In genomic region chr1:31696246-31696645, GRCh38 we compare ENCODE assay signal across 15 cellular contexts. TPM values are rescaled to one million over a fixed set of nuclear protein-coding genes. Genes with fewer than 3 reads are reported as not detected.
DNase-seq lines count a peak whose midpoint lies in the region; ATAC-seq and TF ChIP-seq lines count a peak whose summit lies in the region.
"Had no signal": no experiment of that assay in that cellular context is flagged by ENCODE, and none has a peak within 500 bp of the region (broad histone marks: within the 10 kb centered on the region; RNA-seq: fewer than 3 reads in every experiment).

No MANE protein-coding gene starts in this region.

- no peak for TF ChIP-seq CTCF in SK-N-SH (IDR thresholded peaks at IDR 0.05)

- no peaks in the 10 kb centered on the region for H3K36me3 ChIP-seq in SK-N-SH (replicated peaks in 1 of 2; ENCODE audit: control insufficient read depth in 1 of 2, insufficient read depth in 2 of 2, low read length in 1 of 2)

- H3K4me2 ChIP-seq in SK-N-SH, result no peak overlapping the region
- H3K4me2 ChIP-seq: smooth muscle cell had no signal

- no peak overlapping the region for H3K4me3 Mint-ChIP-seq in stimulated activated effector memory CD8-positive, alpha-beta T cell treated with anti-CD3 and anti-CD28 coated beads, Interleukin-12 subunit alpha, Interleukin-12 subunit beta, amount 100 ng/mL, for 72 hours
- H3K4me3 Mint-ChIP-seq: central memory CD8-positive, alpha-beta T cell; nephron progenitor cell had no signal

- ATAC-seq in HG03196 (IDR thresholded peaks at IDR 0.05; ENCODE audit: unreplicated experiment), result no peak
- no peak for ATAC-seq in stimulated activated effector memory CD8-positive, alpha-beta T cell treated with anti-CD3 and anti-CD28 coated beads, Interleukin-12 subunit alpha, Interleukin-12 subunit beta, amount 100 ng/mL, for 72 hours
- ATAC-seq: left lobe of liver, SK-N-SH treated with all-trans-retinoic acid at 6 μM for 48 hours had no signal

- H3K9me3 Mint-ChIP-seq in stimulated activated effector memory CD8-positive, alpha-beta T cell treated with anti-CD3 and anti-CD28 coated beads, Interleukin-12 subunit alpha, Interleukin-12 subunit beta, amount 100 ng/mL, for 72 hours, result no peaks in the 10 kb centered on the region
- H3K9me3 Mint-ChIP-seq: central memory CD8-positive, alpha-beta T cell; nephron progenitor cell had no signal

- no peak overlapping the region for H3K4me3 ChIP-seq in SK-N-SH (ENCODE audit: low read depth in 2 of 2, low read length in 1 of 2)
- H3K4me3 ChIP-seq: smooth muscle cell had no signal

- POLR2A ChIA-PET in SK-N-SH (lab: Yijun Ruan, JAX), result no interaction called here

- H2AFZ ChIP-seq in SK-N-SH (ENCODE audit: low read depth), result no peak overlapping the region

- no peak overlapping the region for H3K27ac Mint-ChIP-seq in stimulated activated effector memory CD8-positive, alpha-beta T cell treated with anti-CD3 and anti-CD28 coated beads, Interleukin-12 subunit alpha, Interleukin-12 subunit beta, amount 100 ng/mL, for 72 hours
- H3K27ac Mint-ChIP-seq: nephron progenitor cell had no signal

- TF ChIP-seq EP300 in SK-N-SH (IDR thresholded peaks at IDR 0.05; ENCODE audit: borderline replicate concordance in 1 of 2, low read depth in 1 of 2, low read length in 1 of 2), result no peak

- H3K27ac ChIP-seq in cingulate gyrus (ENCODE audit: low read depth, low read length) (peak overlapping the region; percentile 90), SK-N-SH (ENCODE audit: low read depth in 2 of 2, low read length in 1 of 2) (no peak overlapping the region)

- DNase-seq in Ammon's horn (ENCODE audit: low spot score) (peak; percentile 95), NCI-H1105 (lab: John Stamatoyannopoulos, UW) (peak; percentile 46), nucleus accumbens (lab: John Stamatoyannopoulos, UW) (peak; percentile 36 to 97 (median 88)), SK-N-SH (no peak), T1000 (lab: John Stamatoyannopoulos, UW) (no peak)
- no peak for DNase-seq in stimulated activated effector memory CD8-positive, alpha-beta T cell treated with anti-CD3 and anti-CD28 coated beads, Interleukin-12 subunit alpha, Interleukin-12 subunit beta, amount 100 ng/mL, for 72 hours (ENCODE audit: low spot score in 2 of 2)
- DNase-seq: activated naive CD4-positive, alpha-beta T cell treated with anti-CD3 and anti-CD28 coated beads, Interleukin-2, amount 50 U/mL, for 16 hours; NCI-H1436; nephron progenitor cell had no signal

- CTCF ChIA-PET in SK-N-SH (lab: Yijun Ruan, JAX), result interaction anchor here (1.6 to 10.2 kb wide), 2 partner anchors 13 to 18 kb away, joined by 5 to 116 read pairs; no protein-coding TSS in a partner anchor

- no peaks in the 10 kb centered on the region for H4K20me1 ChIP-seq in SK-N-SH (ENCODE audit: insufficient read depth)

- no peaks in the 10 kb centered on the region for H3K79me2 ChIP-seq in SK-N-SH (ENCODE audit: insufficient read depth)

- H3K36me3 Mint-ChIP-seq in stimulated activated effector memory CD8-positive, alpha-beta T cell treated with anti-CD3 and anti-CD28 coated beads, Interleukin-12 subunit alpha, Interleukin-12 subunit beta, amount 100 ng/mL, for 72 hours, result no peaks in the 10 kb centered on the region

- H3K4me1 Mint-ChIP-seq in stimulated activated effector memory CD8-positive, alpha-beta T cell treated with anti-CD3 and anti-CD28 coated beads, Interleukin-12 subunit alpha, Interleukin-12 subunit beta, amount 100 ng/mL, for 72 hours, result peaks cover 37% of the 10 kb centered on the region

- no peaks in the 10 kb centered on the region for H3K9me2 ChIP-seq in SK-N-SH

- WGBS in SK-N-SH (ENCODE audit: low lambda C conversion rate), result no CpG with 5 or more reads among the region's 4 CpGs

- H3K4me1 ChIP-seq in SK-N-SH (ENCODE audit: control insufficient read depth in 1 of 2, insufficient read depth in 2 of 2, low read depth in 1 of 2, low read length in 1 of 2), result peaks cover 19 to 50% of the 10 kb centered on the region in 2 experiments

- H3F3A ChIP-seq in SK-N-SH (replicated peaks; ENCODE audit: insufficient read depth), result peaks cover 16% of the 10 kb centered on the region

- no peak overlapping the region for H3K9ac ChIP-seq in SK-N-SH

- H3K27me3 ChIP-seq in SK-N-SH (ENCODE audit: insufficient read depth), result no peaks in the 10 kb centered on the region

- no peaks in the 10 kb centered on the region for H3K9me3 ChIP-seq in SK-N-SH

- no peak for TF ChIP-seq RAD21 in SK-N-SH (IDR thresholded peaks at IDR 0.05; ENCODE audit: low read length)

TF ChIP-seq in SK-N-SH, 30 proteins besides CTCF, POLR2A, EP300 and RAD21:
- TF ChIP-seq MXI1 (IDR thresholded peaks at IDR 0.05; ENCODE audit: low read depth, low read length) (no peak), NRF1 (IDR thresholded peaks at IDR 0.05; ENCODE audit: low read depth, low read length) (no peak), SIN3A (IDR thresholded peaks at IDR 0.05; ENCODE audit: borderline replicate concordance, low read depth, low read length) (no peak), FOXM1 (IDR thresholded peaks at IDR 0.05; ENCODE audit: low read depth) (no peak), CHD2 (IDR thresholded peaks at IDR 0.05; ENCODE audit: low read length, partially characterized antibody) (no peak), IRF3 (IDR thresholded peaks at IDR 0.05; ENCODE audit: low read depth, low read length) (no peak), RXRA (IDR thresholded peaks at IDR 0.05; ENCODE audit: borderline replicate concordance, low read depth) (no peak)
- TF ChIP-seq, protein P1, sequence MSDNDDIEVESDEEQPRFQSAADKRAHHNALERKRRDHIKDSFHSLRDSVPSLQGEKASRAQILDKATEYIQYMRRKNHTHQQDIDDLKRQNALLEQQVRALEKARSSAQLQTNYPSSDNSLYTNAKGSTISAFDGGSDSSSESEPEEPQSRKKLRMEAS (IDR thresholded peaks at IDR 0.05; ENCODE audit: low read depth), result no peak
- TF ChIP-seq, protein P2, sequence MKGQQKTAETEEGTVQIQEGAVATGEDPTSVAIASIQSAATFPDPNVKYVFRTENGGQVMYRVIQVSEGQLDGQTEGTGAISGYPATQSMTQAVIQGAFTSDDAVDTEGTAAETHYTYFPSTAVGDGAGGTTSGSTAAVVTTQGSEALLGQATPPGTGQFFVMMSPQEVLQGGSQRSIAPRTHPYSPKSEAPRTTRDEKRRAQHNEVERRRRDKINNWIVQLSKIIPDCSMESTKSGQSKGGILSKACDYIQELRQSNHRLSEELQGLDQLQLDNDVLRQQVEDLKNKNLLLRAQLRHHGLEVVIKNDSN (IDR thresholded peaks at IDR 0.05; ENCODE audit: borderline replicate concordance, low read depth), result no peak
- TF ChIP-seq, protein P3, sequence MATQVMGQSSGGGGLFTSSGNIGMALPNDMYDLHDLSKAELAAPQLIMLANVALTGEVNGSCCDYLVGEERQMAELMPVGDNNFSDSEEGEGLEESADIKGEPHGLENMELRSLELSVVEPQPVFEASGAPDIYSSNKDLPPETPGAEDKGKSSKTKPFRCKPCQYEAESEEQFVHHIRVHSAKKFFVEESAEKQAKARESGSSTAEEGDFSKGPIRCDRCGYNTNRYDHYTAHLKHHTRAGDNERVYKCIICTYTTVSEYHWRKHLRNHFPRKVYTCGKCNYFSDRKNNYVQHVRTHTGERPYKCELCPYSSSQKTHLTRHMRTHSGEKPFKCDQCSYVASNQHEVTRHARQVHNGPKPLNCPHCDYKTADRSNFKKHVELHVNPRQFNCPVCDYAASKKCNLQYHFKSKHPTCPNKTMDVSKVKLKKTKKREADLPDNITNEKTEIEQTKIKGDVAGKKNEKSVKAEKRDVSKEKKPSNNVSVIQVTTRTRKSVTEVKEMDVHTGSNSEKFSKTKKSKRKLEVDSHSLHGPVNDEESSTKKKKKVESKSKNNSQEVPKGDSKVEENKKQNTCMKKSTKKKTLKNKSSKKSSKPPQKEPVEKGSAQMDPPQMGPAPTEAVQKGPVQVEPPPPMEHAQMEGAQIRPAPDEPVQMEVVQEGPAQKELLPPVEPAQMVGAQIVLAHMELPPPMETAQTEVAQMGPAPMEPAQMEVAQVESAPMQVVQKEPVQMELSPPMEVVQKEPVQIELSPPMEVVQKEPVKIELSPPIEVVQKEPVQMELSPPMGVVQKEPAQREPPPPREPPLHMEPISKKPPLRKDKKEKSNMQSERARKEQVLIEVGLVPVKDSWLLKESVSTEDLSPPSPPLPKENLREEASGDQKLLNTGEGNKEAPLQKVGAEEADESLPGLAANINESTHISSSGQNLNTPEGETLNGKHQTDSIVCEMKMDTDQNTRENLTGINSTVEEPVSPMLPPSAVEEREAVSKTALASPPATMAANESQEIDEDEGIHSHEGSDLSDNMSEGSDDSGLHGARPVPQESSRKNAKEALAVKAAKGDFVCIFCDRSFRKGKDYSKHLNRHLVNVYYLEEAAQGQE (IDR thresholded peaks at IDR 0.05; ENCODE audit: low read depth, low read length), result no peak

RNA-seq across cellular contexts. Expression of gene COL16A1, which starts 7.6 kb away (rescaled TPM):
- 9.0 and 10.4 TPM in 2 replicates for polyA plus RNA-seq in SK-N-SH (2012; rRNA removed)
- 3.0 and 3.8 TPM in 2 replicates for polyA plus RNA-seq in SK-N-SH (2012; cell fraction: cytosol; rRNA removed)
- polyA plus RNA-seq in SK-N-SH (2012; cell fraction: nucleus; rRNA removed), result 38.2 and 47.3 TPM in 2 replicates

RNA-seq across cellular contexts. Expression of gene PEF1, which starts 51.6 kb away (rescaled TPM):
- 51.9 and 63.4 TPM in 2 replicates for polyA plus RNA-seq in SK-N-SH (2012; rRNA removed)
- 37.2 and 46.8 TPM in 2 replicates for polyA plus RNA-seq in SK-N-SH (2012; cell fraction: cytosol; rRNA removed)
- 54.1 and 56.9 TPM in 2 replicates for polyA plus RNA-seq in SK-N-SH (2012; cell fraction: nucleus; rRNA removed)

Comparison
In these comparisons a context has a peak if more than half of its experiments do, and no peak if none do; other contexts are left out.
1. DNase-seq: peak in Ammon's horn (single experiment), NCI-H1105 (single experiment) and nucleus accumbens (56 of 56); none in SK-N-SH (single experiment), stimulated activated effector memory CD8-positive, alpha-beta T cell treated with anti-CD3 and anti-CD28 coated beads, Interleukin-12 subunit alpha, Interleukin-12 subunit beta, amount 100 ng/mL, for 72 hours (0 of 2) and T1000 (single experiment).